ENCODE assay signal across 20 cellular contexts in the genomic region with DNA sequence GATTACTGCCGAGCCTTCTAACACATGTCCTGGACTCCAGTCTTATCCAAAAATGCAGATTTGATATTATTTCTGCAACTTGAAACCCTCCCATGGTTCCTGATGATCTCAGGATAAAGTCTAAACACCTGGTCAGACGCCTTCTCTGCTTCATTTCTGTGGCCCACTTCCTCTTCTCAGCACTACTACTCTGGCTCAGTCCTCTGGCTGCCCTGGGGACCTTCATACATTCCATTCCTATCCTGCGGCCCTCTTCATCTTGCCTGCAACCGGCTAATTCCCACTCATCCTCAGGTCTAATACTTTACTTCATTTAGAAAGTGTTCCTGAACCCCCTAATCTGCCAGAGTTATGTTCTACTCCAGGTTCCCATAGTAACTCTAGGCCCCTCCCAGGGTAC.
"Had no signal": no experiment of that assay in that cellular context is flagged by ENCODE, and none has a peak within 500 bp of the region (broad histone marks: within the 10 kb centered on the region; RNA-seq: fewer than 3 reads in every experiment).

No MANE protein-coding gene starts in this region.

- H3K27ac ChIP-seq: ascending aorta, brain microvascular endothelial cell, foreskin keratinocyte, lower lobe of right lung, prostate gland, thoracic aorta, WERI-Rb-1 had no signal

- H3K9me3 Mint-ChIP-seq: activated naive CD4-positive, alpha-beta T cell treated with anti-CD3 and anti-CD28 coated beads, Interleukin-2, amount 50 U/mL, for 72 hours; naive thymus-derived CD8-positive, alpha-beta T cell; T-helper 1 cell treated with Interleukin-12 subunit alpha and Interleukin-12 subunit beta and Interleukin-4 antibody, amounts not matched to agents 30 μg/mL and 1 μg/mL, for 36 hours; type B pancreatic cell had no signal

- DNase-seq: activated CD4-positive, alpha-beta T cell treated with anti-CD3 and anti-CD28 coated beads, Interleukin-2, amount 50 U/mL, for 1 hour; activated CD4-positive, CD25-positive, alpha-beta regulatory T cell treated with anti-CD3 and anti-CD28 coated beads, Interleukin-2, amount 50 U/mL, for 72 hours; activated T-cell treated with anti-CD3 and anti-CD28 coated beads, Interleukin-2, amount 50 U/mL, for 1 hour; brain microvascular endothelial cell; central memory CD4-positive, alpha-beta T cell; effector memory CD4-positive, alpha-beta T cell; foreskin keratinocyte; lower lobe of right lung; mesendoderm; naive thymus-derived CD8-positive, alpha-beta T cell; stimulated activated CD4-positive, alpha-beta T cell treated with anti-CD3 and anti-CD28 coated beads, Interleukin-4, amount 100 ng/mL, for 24 hours; stimulated activated naive CD4-positive, alpha-beta T cell treated with Interleukin-2 at 50 U/mL for 16 hours; WERI-Rb-1 had no signal

- H3K36me3 ChIP-seq: ascending aorta, brain microvascular endothelial cell, lower lobe of right lung, prostate gland, thoracic aorta, WERI-Rb-1 had no signal

- ATAC-seq: activated naive CD4-positive, alpha-beta T cell treated with anti-CD3 and anti-CD28 coated beads, Interleukin-2, amount 50 U/mL, for 72 hours; foreskin keratinocyte; left lobe of liver; lower lobe of right lung; naive thymus-derived CD8-positive, alpha-beta T cell had no signal

- H3K4me3 Mint-ChIP-seq: naive thymus-derived CD8-positive, alpha-beta T cell; T-helper 1 cell treated with Interleukin-12 subunit alpha and Interleukin-12 subunit beta and Interleukin-4 antibody, amounts not matched to agents 30 μg/mL and 1 μg/mL, for 36 hours; type B pancreatic cell had no signal

- H3K27ac Mint-ChIP-seq: activated naive CD4-positive, alpha-beta T cell treated with anti-CD3 and anti-CD28 coated beads, Interleukin-2, amount 50 U/mL, for 72 hours; naive thymus-derived CD8-positive, alpha-beta T cell; T-helper 1 cell treated with Interleukin-12 subunit alpha and Interleukin-12 subunit beta and Interleukin-4 antibody, amounts not matched to agents 30 μg/mL and 1 μg/mL, for 36 hours; type B pancreatic cell had no signal

- H3K9me3 ChIP-seq: ascending aorta, lower lobe of right lung, prostate gland, thoracic aorta had no signal

- H3K4me3 ChIP-seq: ascending aorta, lower lobe of right lung, prostate gland, thoracic aorta had no signal

- H3K4me1 ChIP-seq: prostate gland had no signal

- H3K27me3 ChIP-seq: ascending aorta, brain microvascular endothelial cell, foreskin keratinocyte had no signal

- H3K27me3 Mint-ChIP-seq: naive thymus-derived CD8-positive, alpha-beta T cell had no signal
